25 cellular contexts compared by ENCODE assay signal in genomic region chr1:246155923-246156322, GRCh38.
DNase-seq lines count a peak whose midpoint lies in the region; ATAC-seq, FAIRE-seq and TF ChIP-seq lines count a peak whose summit lies in the region.
"Had no signal": no experiment of that assay in that cellular context is flagged by ENCODE, and none has a peak within 500 bp of the region (broad histone marks: within the 10 kb centered on the region; RNA-seq: fewer than 3 reads in every experiment).

No MANE protein-coding gene starts in this region.

- no TSS peak for BruUV-seq in HCT116 (replicated peaks; lab: Mats Ljungman, UMichigan)

- no peaks in the 10 kb centered on the region for H3K9me2 ChIP-seq in HCT116 (ENCODE audit: insufficient read depth)

- no peak for TF ChIP-seq POLR2A in HCT116 (IDR thresholded peaks at IDR 0.05; ENCODE audit: borderline replicate concordance, extremely low read depth, insufficient read depth, insufficient read length)

- H2AFZ ChIP-seq in HCT116 (ENCODE audit: low read depth, low read length, poor library complexity, severe bottlenecking) (no peak overlapping the region), astrocyte (ENCODE audit: low read depth, low read length) (no peak overlapping the region)

- H3K36me3 ChIP-seq in HCT116 (ENCODE audit: control insufficient read depth in 1 of 2, insufficient read depth in 2 of 2, low read length in 2 of 2) (no peaks in the 10 kb centered on the region), astrocyte (ENCODE audit: insufficient read depth, low read length) (no peaks in the 10 kb centered on the region)
- H3K36me3 ChIP-seq: esophagus squamous epithelium, left lung, ovary, vagina had no signal

- in situ Hi-C loops in GM13976 (cut with MboI; ENCODE audit: low sequenced_read_pairs, unreplicated experiment), result no loop called here

- no peaks in the 10 kb centered on the region for H3K9me3 Mint-ChIP-seq in astrocyte (ENCODE audit: unreplicated experiment)
- H3K9me3 Mint-ChIP-seq: activated CD4-positive, alpha-beta T cell treated with anti-CD3 and anti-CD28 coated beads, Interleukin-2, amount 10 ng/mL, durations not matched to agents 24 days and 14 days; activated naive CD4-positive, alpha-beta T cell treated with anti-CD3 and anti-CD28 coated beads for 36 hours; dendritic cell treated with granulocyte-macrophage colony-stimulating factor and Interleukin-4, amounts not matched to agents 40 ng/mL and 50 ng/mL, for 4 days had no signal

- peaks cover 2% of the 10 kb centered on the region for H3K36me3 Mint-ChIP-seq in astrocyte (ENCODE audit: low read depth, unreplicated experiment)

- FAIRE-seq in astrocyte (lab: Jason Lieb, UNC) (no peak), islet of Langerhans (lab: Jason Lieb, UNC) (peak; percentile 74)
- FAIRE-seq: GM12892, H54, TTC549 had no signal

- DNase-seq in AG08395 (ENCODE audit: low spot score) (peak; percentile 58), HCT116 (ENCODE audit: low read depth, low spot score) (no peak), astrocyte (ENCODE audit: low read depth) (peak; percentile 59), retina (no peak), GM13976 (ENCODE audit: low spot score) (no peak), head of caudate nucleus (no peak)
- DNase-seq: activated CD4-positive, alpha-beta T cell treated with anti-CD3 and anti-CD28 coated beads, Interleukin-2, amount 10 ng/mL, durations not matched to agents 24 days and 14 days; activated CD8-positive, alpha-beta memory T cell treated with anti-CD3 and anti-CD28 coated beads, Interleukin-2, amount 50 U/mL, for 48 hours; activated naive CD4-positive, alpha-beta T cell treated with anti-CD3 and anti-CD28 coated beads for 36 hours; Caco-2; esophagus squamous epithelium; GDM1; left lung; NCI-H2029; NCI-H510A; OCI-M1; ovary; stimulated activated naive CD8-positive, alpha-beta T cell treated with anti-CD3 and anti-CD28 coated beads, Interleukin-15, Interleukin-2, amounts not matched to agents 100 U/mL and 50 U/mL, for 24 hours had no signal

- H3K4me3 ChIP-seq in HCT116 (replicated peaks in 1 of 2; ENCODE audit: low read depth in 1 of 2, low read length in 2 of 2) (no peak overlapping the region; a peak in 1 of 4 replicates), astrocyte (ENCODE audit: insufficient read depth, low read depth, low read length) (no peak overlapping the region)
- H3K4me3 ChIP-seq: esophagus squamous epithelium, left lung, ovary, vagina had no signal

- intact Hi-C loops in HCT116 (cut with micrococcal nuclease) (loop anchor here (10.0 kb wide), 1 partner anchor 1321 kb away; the partner anchor contains the start of gene COX20), head of caudate nucleus (cut with DNase I) (no loop called here)

- H3K27ac ChIP-seq in HCT116 (ENCODE audit: low read depth, low read length) (peak overlapping the region; percentile 28; the same call in 1 of the 2 replicates), astrocyte (ENCODE audit: low read depth, low read length) (no peak overlapping the region)
- H3K27ac ChIP-seq: esophagus squamous epithelium, left lung, ovary, vagina had no signal

- H3K9me3 ChIP-seq in HCT116 (ENCODE audit: control insufficient read depth in 1 of 2, insufficient read depth in 1 of 2, low read depth in 1 of 2, low read length in 2 of 2) (no peaks in the 10 kb centered on the region), astrocyte (ENCODE audit: insufficient read depth, low read depth, low read length) (no peaks in the 10 kb centered on the region)
- H3K9me3 ChIP-seq: Caco-2, esophagus squamous epithelium, left lung, ovary, vagina had no signal

- no peaks in the 10 kb centered on the region for H3K27me3 Mint-ChIP-seq in astrocyte (ENCODE audit: low read depth, unreplicated experiment)
- H3K27me3 Mint-ChIP-seq: activated CD4-positive, alpha-beta T cell treated with anti-CD3 and anti-CD28 coated beads, Interleukin-2, amount 10 ng/mL, durations not matched to agents 24 days and 14 days; dendritic cell treated with granulocyte-macrophage colony-stimulating factor and Interleukin-4, amounts not matched to agents 40 ng/mL and 50 ng/mL, for 4 days had no signal

- H3K79me2 ChIP-seq in HCT116 (ENCODE audit: insufficient read depth, low read length), result no peaks in the 10 kb centered on the region
- no peaks in the 10 kb centered on the region for H3K79me2 ChIP-seq in astrocyte (ENCODE audit: insufficient read depth, low read length)

- H4K20me1 ChIP-seq in HCT116 (ENCODE audit: insufficient read depth), result no peaks in the 10 kb centered on the region
- H4K20me1 ChIP-seq in astrocyte (ENCODE audit: insufficient read depth, low read length), result no peaks in the 10 kb centered on the region

- peaks cover 29% of the 10 kb centered on the region for H3K4me1 Mint-ChIP-seq in astrocyte (ENCODE audit: low read depth, unreplicated experiment)
- H3K4me1 Mint-ChIP-seq: activated CD4-positive, alpha-beta T cell treated with anti-CD3 and anti-CD28 coated beads, Interleukin-2, amount 10 ng/mL, durations not matched to agents 24 days and 14 days had no signal

- RAD21 ChIA-PET in HCT116 (lab: Charles Lee; ENCODE audit: low non-redundant PET in 1 of 2, low total read pairs in 2 of 2, uncharacterized antibody in 2 of 2, unreplicated experiment in 2 of 2), result no interaction called here

- peak overlapping the region; percentile 61 for H3K4me2 ChIP-seq in HCT116 (ENCODE audit: low read length)
- peak overlapping the region; percentile 13 for H3K4me2 ChIP-seq in astrocyte (ENCODE audit: low read length)

- POLR2A ChIA-PET in HCT116 (lab: Charles Lee), result interaction anchor here (1.1 kb wide), 1 partner anchor 12 kb away, joined by 3 read pairs; no protein-coding TSS in a partner anchor

- no peak overlapping the region for H3K4me3 Mint-ChIP-seq in astrocyte (ENCODE audit: unreplicated experiment)
- H3K4me3 Mint-ChIP-seq: activated CD4-positive, alpha-beta T cell treated with anti-CD3 and anti-CD28 coated beads, Interleukin-2, amount 10 ng/mL, durations not matched to agents 24 days and 14 days; activated naive CD4-positive, alpha-beta T cell treated with anti-CD3 and anti-CD28 coated beads for 36 hours; dendritic cell treated with granulocyte-macrophage colony-stimulating factor and Interleukin-4, amounts not matched to agents 40 ng/mL and 50 ng/mL, for 4 days had no signal

- H3K27ac Mint-ChIP-seq in astrocyte (ENCODE audit: unreplicated experiment), result no peak overlapping the region
- H3K27ac Mint-ChIP-seq: activated CD4-positive, alpha-beta T cell treated with anti-CD3 and anti-CD28 coated beads, Interleukin-2, amount 10 ng/mL, durations not matched to agents 24 days and 14 days; activated naive CD4-positive, alpha-beta T cell treated with anti-CD3 and anti-CD28 coated beads for 36 hours; dendritic cell treated with granulocyte-macrophage colony-stimulating factor and Interleukin-4, amounts not matched to agents 40 ng/mL and 50 ng/mL, for 4 days had no signal

- TF ChIP-seq RAD21 in HCT116 (IDR thresholded peaks at IDR 0.05; ENCODE audit: low read depth), result no peak

- CTCF ChIA-PET in HCT116 (lab: Charles Lee), result no interaction called here

- H3K9ac ChIP-seq in HCT116 (ENCODE audit: low read length) (peak overlapping the region; percentile 21), astrocyte (ENCODE audit: low read length) (no peak overlapping the region)

- no peak for TF ChIP-seq CTCF in HCT116 (IDR thresholded peaks at IDR 0.05 in 2 of 3, conservative IDR thresholded peaks at IDR 0.05 in 1 of 3; ENCODE audit: borderline replicate concordance in 1 of 3, insufficient read depth in 1 of 3, low read depth in 2 of 3, low read length in 2 of 3)
- TF ChIP-seq CTCF in astrocyte (IDR thresholded peaks at IDR 0.05; ENCODE audit: insufficient read depth, low read depth, low read length), result no peak
- no peak for TF ChIP-seq CTCF in GM13976 (IDR thresholded peaks at IDR 0.05; ENCODE audit: borderline replicate concordance, control extremely low read depth, extremely low read depth, insufficient read depth, missing control alignments)

- no peaks in the 10 kb centered on the region for H3K27me3 ChIP-seq in HCT116 (ENCODE audit: insufficient read depth, low read length)
- no peaks in the 10 kb centered on the region for H3K27me3 ChIP-seq in astrocyte (ENCODE audit: insufficient read depth, low read length)
- H3K27me3 ChIP-seq: esophagus squamous epithelium, left lung, ovary, vagina had no signal

- peaks cover 44 to 75% of the 10 kb centered on the region in 2 experiments for H3K4me1 ChIP-seq in HCT116 (ENCODE audit: control insufficient read depth in 1 of 2, insufficient read depth in 2 of 2, low read length in 2 of 2)
- H3K4me1 ChIP-seq in astrocyte (ENCODE audit: insufficient read depth, low read length), result peaks cover 21% of the 10 kb centered on the region
- H3K4me1 ChIP-seq: Caco-2 had no signal

- ATAC-seq in HCT116 (no peak), HG03521 (IDR thresholded peaks at IDR 0.05; ENCODE audit: unreplicated experiment) (no peak)
- ATAC-seq: left lung; stimulated activated naive CD8-positive, alpha-beta T cell treated with anti-CD3 and anti-CD28 coated beads, Interleukin-15, Interleukin-2, amounts not matched to agents 100 U/mL and 50 U/mL, for 24 hours had no signal

TF ChIP-seq in HCT116, 20 proteins besides CTCF, POLR2A, EP300 and RAD21 (continues in another document):
- TF ChIP-seq POLR2AphosphoS5 (IDR thresholded peaks at IDR 0.05; ENCODE audit: low read depth, low read length), result no peak
- no peak for TF ChIP-seq ZBTB33 (IDR thresholded peaks at IDR 0.05; ENCODE audit: extremely low read depth, insufficient replicate concordance, low read length)
- TF ChIP-seq CEBPB (IDR thresholded peaks at IDR 0.05; ENCODE audit: low read depth), result no peak
- TF ChIP-seq EZH2 (IDR thresholded peaks at IDR 0.05), result no peak
- TF ChIP-seq ELF1 (IDR thresholded peaks at IDR 0.05; ENCODE audit: borderline replicate concordance, low read depth), result no peak
- no peak for TF ChIP-seq MAX (IDR thresholded peaks at IDR 0.05)
- TF ChIP-seq EZH2phosphoT487 (IDR thresholded peaks at IDR 0.05; ENCODE audit: borderline replicate concordance), result no peak
- peak; percentile 63 for TF ChIP-seq JUND (IDR thresholded peaks at IDR 0.05)

Comparison
In these comparisons a context has a peak if more than half of its experiments do, and no peak if none do; other contexts are left out.
1. DNase-seq: peak in AG08395 (single experiment) and astrocyte (single experiment); none in HCT116 (single experiment), retina (single experiment), GM13976 (single experiment) and head of caudate nucleus (0 of 42).